In genomic region chr6:110116258-110116657, GRCh38 we compare ENCODE assay signal across 32 cellular contexts.
"Had no signal": no experiment of that assay in that cellular context is flagged by ENCODE, and none has a peak within 500 bp of the region (broad histone marks: within the 10 kb centered on the region; RNA-seq: fewer than 3 reads in every experiment).

No MANE protein-coding gene starts in this region.

- H3K4me1 ChIP-seq: adrenal gland, ascending aorta, gastrocnemius medialis, lower lobe of right lung, right lobe of liver, upper lobe of left lung had no signal

- H3K27me3 Mint-ChIP-seq: activated naive CD8-positive, alpha-beta T cell treated with anti-CD3 and anti-CD28 coated beads for 36 hours; brain; stimulated activated naive CD8-positive, alpha-beta T cell treated with anti-CD3 and anti-CD28 coated beads, Interleukin-15, Interleukin-2, amounts not matched to agents 100 ng/mL and 50 ng/mL, for 24 hours had no signal

- H3K36me3 ChIP-seq: adrenal gland, ascending aorta, gastrocnemius medialis, lower lobe of right lung, neutrophil, right lobe of liver, thoracic aorta, upper lobe of left lung had no signal

- H3K4me1 Mint-ChIP-seq: activated naive CD8-positive, alpha-beta T cell treated with anti-CD3 and anti-CD28 coated beads for 36 hours had no signal

- H3K4me3 ChIP-seq: adrenal gland, ascending aorta, coronary artery, dorsolateral prefrontal cortex, gastrocnemius medialis, lower lobe of right lung, mucosa of descending colon, right lobe of liver, thoracic aorta, upper lobe of left lung had no signal

- H3K4me3 Mint-ChIP-seq: activated naive CD4-positive, alpha-beta T cell treated with anti-CD3 and anti-CD28 coated beads for 36 hours; activated naive CD8-positive, alpha-beta T cell treated with anti-CD3 and anti-CD28 coated beads for 36 hours; activated T-helper 1 cell treated with anti-CD3 and anti-CD28 coated beads, Interleukin-12 subunit alpha, Interleukin-12 subunit beta, Interleukin-2, Interleukin-4 antibody, amounts not matched to agents 30 ng/mL and 10 ng/mL and 1 ng/mL, durations not matched to agents 14 hours and 24 hours and 36 hours; brain; natural killer cell treated with Interleukin-12 subunit alpha and Interleukin-12 subunit beta and Interleukin-15 and Interleukin-18, amount 100 ng/mL, for 72 hours; stimulated activated naive CD8-positive, alpha-beta T cell treated with anti-CD3 and anti-CD28 coated beads, Interleukin-15, Interleukin-2, amounts not matched to agents 100 ng/mL and 50 ng/mL, for 24 hours; T-helper 2 cell treated with Interferon-gamma antibody and Interleukin-4, amounts not matched to agents 5 μg/mL and 100 μg/mL, for 36 hours had no signal

- ATAC-seq: gastrocnemius medialis; left lobe of liver; lower lobe of right lung; mucosa of descending colon; natural killer cell treated with Interleukin-12 subunit alpha and Interleukin-12 subunit beta and Interleukin-15 and Interleukin-18, amount 100 ng/mL, for 72 hours; right lobe of liver had no signal

- H3K27ac ChIP-seq: adrenal gland, ascending aorta, coronary artery, dorsolateral prefrontal cortex, gastrocnemius medialis, lower lobe of right lung, neutrophil, right lobe of liver, thoracic aorta, upper lobe of left lung had no signal

- H3K27ac Mint-ChIP-seq: activated naive CD4-positive, alpha-beta T cell treated with anti-CD3 and anti-CD28 coated beads for 36 hours; activated naive CD8-positive, alpha-beta T cell treated with anti-CD3 and anti-CD28 coated beads for 36 hours; activated T-helper 1 cell treated with anti-CD3 and anti-CD28 coated beads, Interleukin-12 subunit alpha, Interleukin-12 subunit beta, Interleukin-2, Interleukin-4 antibody, amounts not matched to agents 30 ng/mL and 10 ng/mL and 1 ng/mL, durations not matched to agents 14 hours and 24 hours and 36 hours; natural killer cell treated with Interleukin-12 subunit alpha and Interleukin-12 subunit beta and Interleukin-15 and Interleukin-18, amount 100 ng/mL, for 72 hours; stimulated activated naive CD8-positive, alpha-beta T cell treated with anti-CD3 and anti-CD28 coated beads, Interleukin-15, Interleukin-2, amounts not matched to agents 100 ng/mL and 50 ng/mL, for 24 hours; T-helper 2 cell treated with Interferon-gamma antibody and Interleukin-4, amounts not matched to agents 5 μg/mL and 100 μg/mL, for 36 hours had no signal

- H3K9me3 ChIP-seq: adrenal gland, ascending aorta, gastrocnemius medialis, lower lobe of right lung, mucosa of descending colon, neutrophil, right lobe of liver, thoracic aorta had no signal

- H3K27me3 ChIP-seq: adrenal gland, ascending aorta, dorsolateral prefrontal cortex, gastrocnemius medialis, neutrophil, right lobe of liver, upper lobe of left lung had no signal

- DNase-seq: activated CD4-positive, alpha-beta T cell treated with anti-CD3 and anti-CD28 coated beads for 4 hours; activated CD4-positive, alpha-beta T cell treated with anti-CD3 and anti-CD28 coated beads, Interleukin-2, amount 50 U/mL, for 4 hours; activated CD8-positive, alpha-beta memory T cell treated with anti-CD3 and anti-CD28 coated beads for 24 hours; activated CD8-positive, alpha-beta memory T cell treated with anti-CD3 and anti-CD28 coated beads, Interleukin-2, amount 50 U/mL, for 4 hours; activated effector memory CD4-positive, alpha-beta T cell treated with anti-CD3 and anti-CD28 coated beads, Interleukin-2, amount 50 U/mL, for 16 hours; activated naive CD4-positive, alpha-beta T cell treated with anti-CD3 and anti-CD28 coated beads for 36 hours; activated naive CD8-positive, alpha-beta T cell treated with anti-CD3 and anti-CD28 coated beads for 36 hours; activated T-cell treated with anti-CD3 and anti-CD28 coated beads, Interleukin-2, amount 50 U/mL, for 1 hour; adrenal gland; effector memory CD4-positive, alpha-beta T cell; erythroblast; gastrocnemius medialis; head of caudate nucleus; hypothalamus; lower lobe of right lung; mesenchymal stem cell; mucosa of descending colon; right lobe of liver; stimulated activated CD4-positive, alpha-beta T cell treated with anti-CD3 and anti-CD28 coated beads, Interleukin-2, amount 100 ng/mL, for 48 hours; T-helper 1 cell had no signal

- H3K9me3 Mint-ChIP-seq: natural killer cell treated with Interleukin-12 subunit alpha and Interleukin-12 subunit beta and Interleukin-15 and Interleukin-18, amount 100 ng/mL, for 72 hours; T-helper 2 cell treated with Interferon-gamma antibody and Interleukin-4, amounts not matched to agents 5 μg/mL and 100 μg/mL, for 36 hours had no signal
